ENCODE assay signal across 20 cellular contexts in genomic region chr22:39698106-39698505, GRCh38.
"Had no signal": no experiment of that assay in that cellular context is flagged by ENCODE, and none has a peak within 500 bp of the region (broad histone marks: within the 10 kb centered on the region; RNA-seq: fewer than 3 reads in every experiment).

No MANE protein-coding gene starts in this region.

- ATAC-seq: left colon; natural killer cell; right lobe of liver; stimulated activated memory B cell treated with anti-CD40 and anti-IgM and Interleukin-4, amounts not matched to agents 10 μg/mL and 1 μg/mL and 100 μg/mL, for 72 hours; stimulated activated naive CD8-positive, alpha-beta T cell treated with anti-CD3 and anti-CD28 coated beads, Interleukin-15, amount 100 ng/mL, for 72 hours had no signal

- DNase-seq: hypothalamus; immature natural killer cell; kidney; left colon; left ventricle myocardium inferior; mesendoderm; naive B cell; natural killer cell; nephron progenitor cell; ovary; right lobe of liver; stimulated activated CD4-positive, alpha-beta T cell treated with anti-CD3 and anti-CD28 coated beads, Interleukin-1b, Interleukin-23, amount 100 ng/mL, for 48 hours; stimulated activated CD4-positive, alpha-beta T cell treated with anti-CD3 and anti-CD28 coated beads, Interleukin-2, amount 100 ng/mL, for 48 hours; stimulated activated CD4-positive, alpha-beta T cell treated with anti-CD3 and anti-CD28 coated beads, Interleukin-4, amount 100 ng/mL, for 4 hours; stimulated activated CD8-positive, alpha-beta memory T cell treated with anti-CD3 and anti-CD28 coated beads, Interleukin-4, amount 100 ng/mL, for 48 hours; stimulated activated naive CD4-positive, alpha-beta T cell treated with Interleukin-2 at 50 U/mL for 16 hours; stimulated activated naive CD8-positive, alpha-beta T cell treated with anti-CD3 and anti-CD28 coated beads, Interleukin-15, amount 100 ng/mL, for 72 hours; substantia nigra; uterus had no signal
